29 cellular contexts compared by ENCODE assay signal in the genomic region with DNA sequence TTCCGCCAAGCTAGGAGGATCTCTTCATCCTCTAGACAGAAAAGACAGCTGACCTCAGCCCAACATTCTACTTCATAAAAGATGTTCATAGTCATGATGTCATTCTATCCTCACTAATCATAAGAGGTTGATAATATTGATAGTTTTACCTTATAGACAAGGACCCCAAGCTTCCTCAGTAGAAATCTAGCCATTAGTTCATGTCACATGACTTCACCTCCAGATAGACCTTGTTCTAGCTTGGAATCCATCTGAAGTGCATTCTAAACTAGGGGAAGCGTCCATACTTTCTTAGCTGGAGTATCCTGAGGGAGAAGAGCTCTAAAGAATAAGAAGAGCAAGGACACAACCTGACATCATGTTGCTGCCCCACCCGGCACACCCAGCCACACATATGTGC.
"Had no signal": no experiment of that assay in that cellular context is flagged by ENCODE, and none has a peak within 500 bp of the region (broad histone marks: within the 10 kb centered on the region; RNA-seq: fewer than 3 reads in every experiment).

No MANE protein-coding gene starts in this region.

- H3K27ac ChIP-seq: brain microvascular endothelial cell, coronary artery, dorsolateral prefrontal cortex, esophagus muscularis mucosa, foreskin keratinocyte, gastrocnemius medialis, heart left ventricle had no signal

- ATAC-seq: activated T-cell treated with anti-CD3 and anti-CD28 coated beads, Interleukin-2, amount 50 U/mL, for 72 hours; foreskin keratinocyte; gastrocnemius medialis; heart left ventricle; T-helper 17 cell had no signal

- H3K4me3 ChIP-seq: coronary artery, dorsolateral prefrontal cortex, esophagus muscularis mucosa, gastrocnemius medialis, heart left ventricle had no signal

- DNase-seq: activated CD4-positive, alpha-beta memory T cell treated with anti-CD3 and anti-CD28 coated beads, Interleukin-2, amount 10 ng/mL, durations not matched to agents 7 days and 5 days; activated CD4-positive, alpha-beta T cell treated with anti-CD3 and anti-CD28 coated beads for 1 hour; activated CD4-positive, alpha-beta T cell treated with anti-CD3 and anti-CD28 coated beads for 4 hours; activated CD4-positive, alpha-beta T cell treated with anti-CD3 and anti-CD28 coated beads, Interleukin-2, amount 10 ng/mL, durations not matched to agents 7 days and 5 days; activated CD4-positive, alpha-beta T cell treated with anti-CD3 and anti-CD28 coated beads, Interleukin-2, amount 50 U/mL, for 4 hours; activated CD8-positive, alpha-beta memory T cell treated with anti-CD3 and anti-CD28 coated beads, Interleukin-2, amount 50 U/mL, for 48 hours; activated gamma-delta T cell; activated naive CD4-positive, alpha-beta T cell; activated naive CD4-positive, alpha-beta T cell treated with anti-CD3 and anti-CD28 coated beads, Interleukin-2, amount 50 U/mL, for 16 hours; activated T-cell treated with anti-CD3 and anti-CD28 coated beads for 4 hours; activated T-cell treated with anti-CD3 and anti-CD28 coated beads, Interleukin-2, amount 50 U/mL, for 24 hours; activated T-cell treated with anti-CD3 and anti-CD28 coated beads, Interleukin-2, amount 50 U/mL, for 72 hours; amniotic stem cell; anterior cingulate cortex; brain microvascular endothelial cell; dorsolateral prefrontal cortex; effector memory CD4-positive, alpha-beta T cell; endodermal cell; foreskin keratinocyte; gastrocnemius medialis; glutamatergic neuron; heart left ventricle; T-helper 1 cell; T-helper 17 cell; T1000 had no signal

- H3K9me3 ChIP-seq: esophagus muscularis mucosa, gastrocnemius medialis had no signal

- H3K36me3 ChIP-seq: brain microvascular endothelial cell, esophagus muscularis mucosa, gastrocnemius medialis, heart left ventricle had no signal

- H3K27me3 ChIP-seq: brain microvascular endothelial cell, dorsolateral prefrontal cortex, esophagus muscularis mucosa, foreskin keratinocyte, gastrocnemius medialis, heart left ventricle had no signal

- FAIRE-seq: astrocyte, bronchial epithelial cell had no signal
